ENCODE assay signal across 12 cellular contexts in genomic region chr5:172816887-172817418, GRCh38. TPM values are rescaled to one million over a fixed set of nuclear protein-coding genes. Genes with fewer than 3 reads are reported as not detected.
A peak's percentile ranks its signal among the peaks of the same experiment; 100 is the strongest.
DNase-seq lines count a peak whose midpoint lies in the region; ATAC-seq and TF ChIP-seq lines count a peak whose summit lies in the region.
"Had no signal": no experiment of that assay in that cellular context is flagged by ENCODE, and none has a peak within 500 bp of the region (broad histone marks: within the 10 kb centered on the region; RNA-seq: fewer than 3 reads in every experiment).

No MANE protein-coding gene starts in this region.

- peaks cover 23% of the 10 kb centered on the region for H3K4me1 Mint-ChIP-seq in stimulated activated memory B cell treated with anti-CD40 and anti-IgM and Interleukin-4, amounts not matched to agents 10 μg/mL and 1 μg/mL and 100 μg/mL, for 72 hours

- peak; percentile 43 for DNase-seq in activated effector memory CD4-positive, alpha-beta T cell treated with anti-CD3 and anti-CD28 coated beads, Interleukin-2, amount 50 U/mL, for 16 hours
- DNase-seq in activated effector memory CD4-positive, alpha-beta T cell treated with Interleukin-2 at 50 U/mL for 16 hours, result no peak
- no peak for DNase-seq in SK-N-SH
- peak; percentile 50 for DNase-seq in fibroblast of the conjunctiva (ENCODE audit: low read depth)
- DNase-seq in suprapubic skin (ENCODE audit: low spot score in 2 of 2), result no peak
- DNase-seq in iPS-NIHi7 (ENCODE audit: extremely low spot score), result no peak
- DNase-seq: cortex of kidney, kidney, NCI-H1694 had no signal

- peak overlapping the region; percentile 13 for H3K27ac Mint-ChIP-seq in stimulated activated memory B cell treated with anti-CD40 and anti-IgM and Interleukin-4, amounts not matched to agents 10 μg/mL and 1 μg/mL and 100 μg/mL, for 72 hours

- CTCF ChIA-PET in SK-N-SH (lab: Yijun Ruan, JAX), result no interaction called here

- no peaks in the 10 kb centered on the region for H3K9me3 Mint-ChIP-seq in stimulated activated memory B cell treated with anti-CD40 and anti-IgM and Interleukin-4, amounts not matched to agents 10 μg/mL and 1 μg/mL and 100 μg/mL, for 72 hours

- TF ChIP-seq POLR2A in suprapubic skin (IDR thresholded peaks at IDR 0.05), result no peak

- no peak for ATAC-seq in stimulated activated memory B cell treated with anti-CD40 and anti-IgM and Interleukin-4, amounts not matched to agents 10 μg/mL and 1 μg/mL and 100 μg/mL, for 72 hours
- ATAC-seq in GM18867 (IDR thresholded peaks at IDR 0.05; ENCODE audit: unreplicated experiment), result no peak

- no peaks in the 10 kb centered on the region for H3K9me2 ChIP-seq in SK-N-SH

- H3K4me1 ChIP-seq in SK-N-SH (ENCODE audit: control insufficient read depth in 1 of 2, insufficient read depth in 2 of 2, low read depth in 1 of 2, low read length in 1 of 2), result no peaks in the 10 kb centered on the region
- peaks cover 8% of the 10 kb centered on the region for H3K4me1 ChIP-seq in suprapubic skin

- H4K20me1 ChIP-seq in SK-N-SH (ENCODE audit: insufficient read depth), result no peaks in the 10 kb centered on the region
- H4K20me1 ChIP-seq: BLaER1 treated with 17β-estradiol and CSF1 and Interleukin-3, amounts not matched to agents 10 nM and 100 nM had no signal

- TF ChIP-seq RAD21 in SK-N-SH (IDR thresholded peaks at IDR 0.05; ENCODE audit: low read length), result no peak

- H3K36me3 Mint-ChIP-seq in stimulated activated memory B cell treated with anti-CD40 and anti-IgM and Interleukin-4, amounts not matched to agents 10 μg/mL and 1 μg/mL and 100 μg/mL, for 72 hours, result no peaks in the 10 kb centered on the region

- no peaks in the 10 kb centered on the region for H3K79me2 ChIP-seq in SK-N-SH (ENCODE audit: insufficient read depth)

- H3K27me3 ChIP-seq in SK-N-SH (ENCODE audit: insufficient read depth) (no peaks in the 10 kb centered on the region), suprapubic skin (no peaks in the 10 kb centered on the region)
- H3K27me3 ChIP-seq: BLaER1 treated with 17β-estradiol and CSF1 and Interleukin-3, amounts not matched to agents 10 nM and 100 nM had no signal

- POLR2A ChIA-PET in SK-N-SH (lab: Yijun Ruan, JAX), result no interaction called here

- no peak for TF ChIP-seq CTCF in SK-N-SH (IDR thresholded peaks at IDR 0.05)
- TF ChIP-seq CTCF in suprapubic skin (IDR thresholded peaks at IDR 0.05), result no peak

- H3K9ac ChIP-seq in SK-N-SH, result no peak overlapping the region
- H3K9ac ChIP-seq: BLaER1 treated with 17β-estradiol and CSF1 and Interleukin-3, amounts not matched to agents 10 nM and 100 nM had no signal

- H3F3A ChIP-seq in SK-N-SH (replicated peaks; ENCODE audit: insufficient read depth), result peaks cover 8% of the 10 kb centered on the region

- WGBS in SK-N-SH (ENCODE audit: low lambda C conversion rate), result 27% methylated on average over 4 of the region's 4 CpGs
- WGBS in suprapubic skin, result 35% methylated on average over 4 of the region's 4 CpGs

- TF ChIP-seq EP300 in SK-N-SH (IDR thresholded peaks at IDR 0.05; ENCODE audit: borderline replicate concordance in 1 of 2, low read depth in 1 of 2, low read length in 1 of 2), result no peak
- TF ChIP-seq EP300 in suprapubic skin (IDR thresholded peaks at IDR 0.05), result no peak

- no peak overlapping the region for H2AFZ ChIP-seq in SK-N-SH (ENCODE audit: low read depth)

- H3K9me3 ChIP-seq in SK-N-SH (no peaks in the 10 kb centered on the region), suprapubic skin (no peaks in the 10 kb centered on the region)

- H3K4me3 ChIP-seq in SK-N-SH (ENCODE audit: low read depth in 2 of 2, low read length in 1 of 2) (no peak overlapping the region), suprapubic skin (no peak overlapping the region)
- H3K4me3 ChIP-seq: BLaER1 treated with 17β-estradiol and CSF1 and Interleukin-3, amounts not matched to agents 10 nM and 100 nM had no signal

- H3K36me3 ChIP-seq in SK-N-SH (replicated peaks in 1 of 2; ENCODE audit: control insufficient read depth in 1 of 2, insufficient read depth in 2 of 2, low read length in 1 of 2) (no peaks in the 10 kb centered on the region), suprapubic skin (no peaks in the 10 kb centered on the region)
- H3K36me3 ChIP-seq: BLaER1 treated with 17β-estradiol and CSF1 and Interleukin-3, amounts not matched to agents 10 nM and 100 nM had no signal

- H3K4me3 Mint-ChIP-seq in stimulated activated memory B cell treated with anti-CD40 and anti-IgM and Interleukin-4, amounts not matched to agents 10 μg/mL and 1 μg/mL and 100 μg/mL, for 72 hours, result no peak overlapping the region

- no peaks in the 10 kb centered on the region for H3K27me3 Mint-ChIP-seq in stimulated activated memory B cell treated with anti-CD40 and anti-IgM and Interleukin-4, amounts not matched to agents 10 μg/mL and 1 μg/mL and 100 μg/mL, for 72 hours

- H3K27ac ChIP-seq in SK-N-SH (ENCODE audit: low read depth in 2 of 2, low read length in 1 of 2), result peak overlapping the region in 1 of 2 experiments; percentile 46; a peak in 2 of 4 replicates
- no peak overlapping the region for H3K27ac ChIP-seq in suprapubic skin

- H3K4me2 ChIP-seq in SK-N-SH, result peak overlapping the region; percentile 23; the same call in 1 of the 2 replicates

TF ChIP-seq in SK-N-SH, 30 proteins besides CTCF, POLR2A, EP300 and RAD21:
- no peak for TF ChIP-seq POLR2AphosphoS5 (IDR thresholded peaks at IDR 0.05; ENCODE audit: low read depth, low read length)
- TF ChIP-seq, protein P1, sequence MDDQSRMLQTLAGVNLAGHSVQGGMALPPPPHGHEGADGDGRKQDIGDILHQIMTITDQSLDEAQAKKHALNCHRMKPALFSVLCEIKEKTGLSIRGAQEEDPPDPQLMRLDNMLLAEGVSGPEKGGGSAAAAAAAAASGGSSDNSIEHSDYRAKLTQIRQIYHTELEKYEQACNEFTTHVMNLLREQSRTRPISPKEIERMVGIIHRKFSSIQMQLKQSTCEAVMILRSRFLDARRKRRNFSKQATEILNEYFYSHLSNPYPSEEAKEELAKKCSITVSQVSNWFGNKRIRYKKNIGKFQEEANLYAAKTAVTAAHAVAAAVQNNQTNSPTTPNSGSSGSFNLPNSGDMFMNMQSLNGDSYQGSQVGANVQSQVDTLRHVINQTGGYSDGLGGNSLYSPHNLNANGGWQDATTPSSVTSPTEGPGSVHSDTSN (IDR thresholded peaks at IDR 0.05), result peak; percentile 43; the same call in 1 of the 2 replicates
- TF ChIP-seq FOSL2 (IDR thresholded peaks at IDR 0.05; ENCODE audit: borderline replicate concordance, low read depth), result peak; percentile 90
- no peak for TF ChIP-seq RFX5 (IDR thresholded peaks at IDR 0.05; ENCODE audit: low read length)
- TF ChIP-seq TCF12 (IDR thresholded peaks at IDR 0.05), result peak; percentile 69
- peak; percentile 4; the same call in 1 of the 2 replicates for TF ChIP-seq NFIC (IDR thresholded peaks at IDR 0.05; ENCODE audit: borderline replicate concordance)
- TF ChIP-seq MAX (IDR thresholded peaks at IDR 0.05; ENCODE audit: low read depth), result no peak
- TF ChIP-seq TEAD4 (IDR thresholded peaks at IDR 0.05; ENCODE audit: borderline replicate concordance, insufficient read depth), result no peak
- peak; percentile 76 for TF ChIP-seq JUND (IDR thresholded peaks at IDR 0.05)
TF ChIP-seq in SK-N-SH: peak in this region for 5.

RNA-seq across cellular contexts. Expression of gene ERGIC1, which starts 17.1 kb away (rescaled TPM):
- polyA plus RNA-seq in SK-N-SH (2012; rRNA removed), result 101 and 111 TPM in 2 replicates
- polyA plus RNA-seq in SK-N-SH (2012; cell fraction: cytosol; rRNA removed), result 69.4 and 95.6 TPM in 2 replicates
- polyA plus RNA-seq in SK-N-SH (2012; cell fraction: nucleus; rRNA removed), result 40.7 and 61.0 TPM in 2 replicates
- total RNA-seq in suprapubic skin, result 100 to 1,000 TPM in 1 of 4 donors, 10 to 100 TPM in 3; 81.2 to 106 (median 91.8) TPM

RNA-seq across cellular contexts. Expression of gene DUSP1, which starts 46.0 kb away (rescaled TPM):
- 373 and 455 TPM in 2 replicates for polyA plus RNA-seq in SK-N-SH (2012; rRNA removed)
- 208 and 248 TPM in 2 replicates for polyA plus RNA-seq in SK-N-SH (2012; cell fraction: cytosol; rRNA removed)
- 873 and 891 TPM in 2 replicates for polyA plus RNA-seq in SK-N-SH (2012; cell fraction: nucleus; rRNA removed)
- 1,000 to 10,000 TPM; 1,246 to 2,948 (median 1,762) TPM for total RNA-seq in suprapubic skin

Comparison
In these comparisons a context has a peak if more than half of its experiments do, and no peak if none do; other contexts are left out.
1. DNase-seq: peak in activated effector memory CD4-positive, alpha-beta T cell treated with anti-CD3 and anti-CD28 coated beads, Interleukin-2, amount 50 U/mL, for 16 hours (single experiment) and fibroblast of the conjunctiva (single experiment); none in activated effector memory CD4-positive, alpha-beta T cell treated with Interleukin-2 at 50 U/mL for 16 hours (single experiment), SK-N-SH (single experiment), suprapubic skin (0 of 2) and iPS-NIHi7 (single experiment).